ENCODE assay signal across 12 cellular contexts in genomic region chr15:73550190-73550589, GRCh38.
A peak's percentile ranks its signal among the peaks of the same experiment; 100 is the strongest.
DNase-seq lines count a peak whose midpoint lies in the region; ATAC-seq and TF ChIP-seq lines count a peak whose summit lies in the region.
"Had no signal": no experiment of that assay in that cellular context is flagged by ENCODE, and none has a peak within 500 bp of the region (broad histone marks: within the 10 kb centered on the region; RNA-seq: fewer than 3 reads in every experiment).

No MANE protein-coding gene starts in this region.

- H3K4me1 ChIP-seq in GM23248 (ENCODE audit: insufficient read depth) = peaks cover 7% of the 10 kb centered on the region; the same call in 1 of the 2 replicates
- H3K4me1 ChIP-seq: BE2C had no signal

- no peak overlapping the region for H3K27ac ChIP-seq in GM23248
- H3K27ac ChIP-seq: C4-2B had no signal

- no peaks in the 10 kb centered on the region for H3F3A ChIP-seq in GM23248 (ENCODE audit: insufficient read depth)

- H3K36me3 ChIP-seq in GM23248 (ENCODE audit: low read depth) = peaks cover 1% of the 10 kb centered on the region; the same call in 1 of the 2 replicates
- H3K36me3 ChIP-seq: BE2C had no signal

- H3K79me2 ChIP-seq in GM23248 (ENCODE audit: insufficient read depth) = no peaks in the 10 kb centered on the region

- in situ Hi-C loops in GM23248 (cut with MboI) = no loop called here

- no peaks in the 10 kb centered on the region for H3K9me2 ChIP-seq in GM23248 (ENCODE audit: insufficient read depth)

- H3K9ac ChIP-seq in GM23248 = no peak overlapping the region

- H3K9me3 ChIP-seq in GM23248 (ENCODE audit: low read depth) = no peaks in the 10 kb centered on the region
- H3K9me3 ChIP-seq: BE2C had no signal

- no peaks in the 10 kb centered on the region for H3K27me3 ChIP-seq in GM23248 (replicated peaks; ENCODE audit: insufficient read depth)

- peak; percentile 12 for DNase-seq in AG10803 (ENCODE audit: low read depth)
- DNase-seq in GM23248 = peak; percentile 20
- DNase-seq in NCI-H69 (lab: John Stamatoyannopoulos, UW) = peak; percentile 0
- peak; percentile 18 for DNase-seq in fibroblast of mammary gland (ENCODE audit: low read depth)
- no peak for DNase-seq in globus pallidus (ENCODE audit: low spot score)
- DNase-seq in NCI-H1417 treated with DMSO at 0.1 percent for 48 hours (lab: John Stamatoyannopoulos, UW) = no peak
- DNase-seq: BE2C; CD4-positive, alpha-beta memory T cell; DMS79 had no signal

- no peak for ATAC-seq in HG03520 (IDR thresholded peaks at IDR 0.05; ENCODE audit: unreplicated experiment)
- ATAC-seq: HCT116 had no signal

- TF ChIP-seq CTCF in AG10803 (conservative IDR thresholded peaks at IDR 0.05; ENCODE audit: low read length) (no peak), fibroblast of mammary gland (conservative IDR thresholded peaks at IDR 0.05; ENCODE audit: control insufficient read depth, insufficient read depth, low read depth, low read length) (no peak)

- H3K4me3 ChIP-seq in AG10803 (ENCODE audit: low read length) (no peak overlapping the region), GM23248 (no peak overlapping the region), fibroblast of mammary gland (ENCODE audit: control insufficient read depth, low read depth, low read length) (no peak overlapping the region)

- H2AFZ ChIP-seq in GM23248 = no peak overlapping the region

- H4K20me1 ChIP-seq in GM23248 (ENCODE audit: insufficient read depth) = no peaks in the 10 kb centered on the region

- H3K4me2 ChIP-seq in GM23248 (ENCODE audit: unreplicated experiment) = no peak overlapping the region

Comparison
In these comparisons a context has a peak if more than half of its experiments do, and no peak if none do; other contexts are left out.
1. DNase-seq: peak in AG10803 (single experiment), GM23248 (single experiment), NCI-H69 (single experiment) and fibroblast of mammary gland (single experiment); none in globus pallidus (single experiment) and NCI-H1417 treated with DMSO at 0.1 percent for 48 hours (single experiment).